In the genomic region with DNA sequence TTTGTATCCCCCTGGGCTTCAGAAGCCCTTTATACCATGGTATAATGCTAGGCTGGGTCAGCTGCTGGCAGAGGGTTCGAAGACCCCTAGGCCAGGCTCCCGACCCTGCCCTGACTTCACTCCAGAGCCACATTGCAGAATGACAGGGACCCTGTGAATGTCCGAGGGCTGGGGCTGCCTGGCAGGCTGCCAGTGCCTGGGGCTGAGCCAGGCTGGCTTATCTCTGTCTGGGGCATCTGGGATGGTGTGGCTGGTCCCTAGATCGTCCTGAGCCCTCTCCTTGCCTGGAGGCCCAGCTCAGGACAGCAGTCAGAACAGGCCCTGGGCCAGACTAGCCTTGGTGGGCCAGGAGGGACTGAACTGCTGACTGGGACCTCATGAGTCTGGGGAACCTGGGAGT, we compare ENCODE assay signal across 1 cellular context.
TF ChIP-seq lines count a peak whose summit lies in the region.

No MANE protein-coding gene starts in this region.

TF ChIP-seq in GM23338, 12 proteins besides CTCF, POLR2A, EP300 and RAD21:
- TF ChIP-seq, protein P1, sequence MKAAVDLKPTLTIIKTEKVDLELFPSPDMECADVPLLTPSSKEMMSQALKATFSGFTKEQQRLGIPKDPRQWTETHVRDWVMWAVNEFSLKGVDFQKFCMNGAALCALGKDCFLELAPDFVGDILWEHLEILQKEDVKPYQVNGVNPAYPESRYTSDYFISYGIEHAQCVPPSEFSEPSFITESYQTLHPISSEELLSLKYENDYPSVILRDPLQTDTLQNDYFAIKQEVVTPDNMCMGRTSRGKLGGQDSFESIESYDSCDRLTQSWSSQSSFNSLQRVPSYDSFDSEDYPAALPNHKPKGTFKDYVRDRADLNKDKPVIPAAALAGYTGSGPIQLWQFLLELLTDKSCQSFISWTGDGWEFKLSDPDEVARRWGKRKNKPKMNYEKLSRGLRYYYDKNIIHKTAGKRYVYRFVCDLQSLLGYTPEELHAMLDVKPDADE (IDR thresholded peaks at IDR 0.05), result no peak
- TF ChIP-seq POLR2AphosphoS5 (IDR thresholded peaks at IDR 0.05; ENCODE audit: low read depth) (no peak), EZH2 (IDR thresholded peaks at IDR 0.05; ENCODE audit: low read depth, unreplicated experiment) (no peak), CREB1 (CRISPR knock-in tag; IDR thresholded peaks at IDR 0.05; ENCODE audit: low read depth) (no peak), ZNF331 (CRISPR knock-in tag; IDR thresholded peaks at IDR 0.05; ENCODE audit: low read depth) (no peak), STAT1 (IDR thresholded peaks at IDR 0.05; ENCODE audit: unreplicated experiment) (no peak), JUNB (IDR thresholded peaks at IDR 0.05; ENCODE audit: unreplicated experiment) (no peak), NANOG (IDR thresholded peaks at IDR 0.05; ENCODE audit: borderline replicate concordance) (no peak), ZNF114 (CRISPR knock-in tag; IDR thresholded peaks at IDR 0.05) (no peak), EZH2phosphoT487 (IDR thresholded peaks at IDR 0.05; ENCODE audit: unreplicated experiment) (no peak)
- TF ChIP-seq, protein P2, sequence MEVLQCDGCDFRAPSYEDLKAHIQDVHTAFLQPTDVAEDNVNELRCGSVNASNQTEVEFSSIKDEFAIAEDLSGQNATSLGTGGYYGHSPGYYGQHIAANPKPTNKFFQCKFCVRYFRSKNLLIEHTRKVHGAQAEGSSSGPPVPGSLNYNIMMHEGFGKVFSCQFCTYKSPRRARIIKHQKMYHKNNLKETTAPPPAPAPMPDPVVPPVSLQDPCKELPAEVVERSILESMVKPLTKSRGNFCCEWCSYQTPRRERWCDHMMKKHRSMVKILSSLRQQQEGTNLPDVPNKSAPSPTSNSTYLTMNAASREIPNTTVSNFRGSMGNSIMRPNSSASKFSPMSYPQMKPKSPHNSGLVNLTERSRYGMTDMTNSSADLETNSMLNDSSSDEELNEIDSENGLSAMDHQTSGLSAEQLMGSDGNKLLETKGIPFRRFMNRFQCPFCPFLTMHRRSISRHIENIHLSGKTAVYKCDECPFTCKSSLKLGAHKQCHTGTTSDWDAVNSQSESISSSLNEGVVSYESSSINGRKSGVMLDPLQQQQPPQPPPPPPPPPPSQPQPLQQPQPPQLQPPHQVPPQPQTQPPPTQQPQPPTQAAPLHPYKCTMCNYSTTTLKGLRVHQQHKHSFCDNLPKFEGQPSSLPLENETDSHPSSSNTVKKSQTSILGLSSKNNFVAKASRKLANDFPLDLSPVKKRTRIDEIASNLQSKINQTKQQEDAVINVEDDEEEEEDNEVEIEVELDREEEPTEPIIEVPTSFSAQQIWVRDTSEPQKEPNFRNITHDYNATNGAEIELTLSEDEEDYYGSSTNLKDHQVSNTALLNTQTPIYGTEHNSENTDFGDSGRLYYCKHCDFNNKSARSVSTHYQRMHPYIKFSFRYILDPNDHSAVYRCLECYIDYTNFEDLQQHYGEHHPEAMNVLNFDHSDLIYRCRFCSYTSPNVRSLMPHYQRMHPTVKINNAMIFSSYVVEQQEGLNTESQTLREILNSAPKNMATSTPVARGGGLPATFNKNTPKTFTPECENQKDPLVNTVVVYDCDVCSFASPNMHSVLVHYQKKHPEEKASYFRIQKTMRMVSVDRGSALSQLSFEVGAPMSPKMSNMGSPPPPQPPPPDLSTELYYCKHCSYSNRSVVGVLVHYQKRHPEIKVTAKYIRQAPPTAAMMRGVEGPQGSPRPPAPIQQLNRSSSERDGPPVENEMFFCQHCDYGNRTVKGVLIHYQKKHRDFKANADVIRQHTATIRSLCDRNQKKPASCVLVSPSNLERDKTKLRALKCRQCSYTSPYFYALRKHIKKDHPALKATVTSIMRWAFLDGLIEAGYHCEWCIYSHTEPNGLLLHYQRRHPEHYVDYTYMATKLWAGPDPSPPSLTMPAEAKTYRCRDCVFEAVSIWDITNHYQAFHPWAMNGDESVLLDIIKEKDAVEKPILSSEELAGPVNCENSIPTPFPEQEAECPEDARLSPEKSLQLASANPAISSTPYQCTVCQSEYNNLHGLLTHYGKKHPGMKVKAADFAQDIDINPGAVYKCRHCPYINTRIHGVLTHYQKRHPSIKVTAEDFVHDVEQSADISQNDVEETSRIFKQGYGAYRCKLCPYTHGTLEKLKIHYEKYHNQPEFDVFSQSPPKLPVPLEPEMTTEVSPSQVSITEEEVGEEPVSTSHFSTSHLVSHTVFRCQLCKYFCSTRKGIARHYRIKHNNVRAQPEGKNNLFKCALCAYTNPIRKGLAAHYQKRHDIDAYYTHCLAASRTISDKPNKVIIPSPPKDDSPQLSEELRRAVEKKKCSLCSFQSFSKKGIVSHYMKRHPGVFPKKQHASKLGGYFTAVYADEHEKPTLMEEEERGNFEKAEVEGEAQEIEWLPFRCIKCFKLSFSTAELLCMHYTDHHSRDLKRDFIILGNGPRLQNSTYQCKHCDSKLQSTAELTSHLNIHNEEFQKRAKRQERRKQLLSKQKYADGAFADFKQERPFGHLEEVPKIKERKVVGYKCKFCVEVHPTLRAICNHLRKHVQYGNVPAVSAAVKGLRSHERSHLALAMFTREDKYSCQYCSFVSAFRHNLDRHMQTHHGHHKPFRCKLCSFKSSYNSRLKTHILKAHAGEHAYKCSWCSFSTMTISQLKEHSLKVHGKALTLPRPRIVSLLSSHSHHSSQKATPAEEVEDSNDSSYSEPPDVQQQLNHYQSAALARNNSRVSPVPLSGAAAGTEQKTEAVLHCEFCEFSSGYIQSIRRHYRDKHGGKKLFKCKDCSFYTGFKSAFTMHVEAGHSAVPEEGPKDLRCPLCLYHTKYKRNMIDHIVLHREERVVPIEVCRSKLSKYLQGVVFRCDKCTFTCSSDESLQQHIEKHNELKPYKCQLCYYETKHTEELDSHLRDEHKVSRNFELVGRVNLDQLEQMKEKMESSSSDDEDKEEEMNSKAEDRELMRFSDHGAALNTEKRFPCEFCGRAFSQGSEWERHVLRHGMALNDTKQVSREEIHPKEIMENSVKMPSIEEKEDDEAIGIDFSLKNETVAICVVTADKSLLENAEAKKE (CRISPR knock-in tag; IDR thresholded peaks at IDR 0.05), result no peak
- TF ChIP-seq, protein P3, sequence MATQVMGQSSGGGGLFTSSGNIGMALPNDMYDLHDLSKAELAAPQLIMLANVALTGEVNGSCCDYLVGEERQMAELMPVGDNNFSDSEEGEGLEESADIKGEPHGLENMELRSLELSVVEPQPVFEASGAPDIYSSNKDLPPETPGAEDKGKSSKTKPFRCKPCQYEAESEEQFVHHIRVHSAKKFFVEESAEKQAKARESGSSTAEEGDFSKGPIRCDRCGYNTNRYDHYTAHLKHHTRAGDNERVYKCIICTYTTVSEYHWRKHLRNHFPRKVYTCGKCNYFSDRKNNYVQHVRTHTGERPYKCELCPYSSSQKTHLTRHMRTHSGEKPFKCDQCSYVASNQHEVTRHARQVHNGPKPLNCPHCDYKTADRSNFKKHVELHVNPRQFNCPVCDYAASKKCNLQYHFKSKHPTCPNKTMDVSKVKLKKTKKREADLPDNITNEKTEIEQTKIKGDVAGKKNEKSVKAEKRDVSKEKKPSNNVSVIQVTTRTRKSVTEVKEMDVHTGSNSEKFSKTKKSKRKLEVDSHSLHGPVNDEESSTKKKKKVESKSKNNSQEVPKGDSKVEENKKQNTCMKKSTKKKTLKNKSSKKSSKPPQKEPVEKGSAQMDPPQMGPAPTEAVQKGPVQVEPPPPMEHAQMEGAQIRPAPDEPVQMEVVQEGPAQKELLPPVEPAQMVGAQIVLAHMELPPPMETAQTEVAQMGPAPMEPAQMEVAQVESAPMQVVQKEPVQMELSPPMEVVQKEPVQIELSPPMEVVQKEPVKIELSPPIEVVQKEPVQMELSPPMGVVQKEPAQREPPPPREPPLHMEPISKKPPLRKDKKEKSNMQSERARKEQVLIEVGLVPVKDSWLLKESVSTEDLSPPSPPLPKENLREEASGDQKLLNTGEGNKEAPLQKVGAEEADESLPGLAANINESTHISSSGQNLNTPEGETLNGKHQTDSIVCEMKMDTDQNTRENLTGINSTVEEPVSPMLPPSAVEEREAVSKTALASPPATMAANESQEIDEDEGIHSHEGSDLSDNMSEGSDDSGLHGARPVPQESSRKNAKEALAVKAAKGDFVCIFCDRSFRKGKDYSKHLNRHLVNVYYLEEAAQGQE (IDR thresholded peaks at IDR 0.05; ENCODE audit: unreplicated experiment), result no peak
